In genomic region chr6:158571826-158572652, GRCh38 we compare ENCODE assay signal across 13 cellular contexts. TPM values are rescaled to one million over a fixed set of nuclear protein-coding genes. Genes with fewer than 3 reads are reported as not detected.
DNase-seq lines count a peak whose midpoint lies in the region; ATAC-seq and TF ChIP-seq lines count a peak whose summit lies in the region.
"Had no signal": no experiment of that assay in that cellular context is flagged by ENCODE, and none has a peak within 500 bp of the region (broad histone marks: within the 10 kb centered on the region; RNA-seq: fewer than 3 reads in every experiment).

No MANE protein-coding gene starts in this region.

- H3K27me3 ChIP-seq in colonic mucosa = no peaks in the 10 kb centered on the region
- H3K27me3 ChIP-seq in liver (ENCODE audit: control insufficient read depth in 4 of 4, insufficient read depth in 4 of 4, low read length in 3 of 4) = no peaks in the 10 kb centered on the region
- H3K27me3 ChIP-seq in upper lobe of left lung = no peaks in the 10 kb centered on the region
- H3K27me3 ChIP-seq: tibial nerve had no signal

- H3K27me3 Mint-ChIP-seq in activated naive CD4-positive, alpha-beta T cell treated with anti-CD3 and anti-CD28 coated beads, Interleukin-2, amount 50 U/mL, for 24 hours = no peaks in the 10 kb centered on the region
- H3K27me3 Mint-ChIP-seq in nephron progenitor cell (ENCODE audit: low read depth, poor library complexity) = peaks cover 5% of the 10 kb centered on the region
- H3K27me3 Mint-ChIP-seq: activated CD4-positive, alpha-beta T cell treated with anti-CD3 and anti-CD28 coated beads, Interleukin-2, amount 10 ng/mL, durations not matched to agents 24 days and 14 days had no signal

- no peak overlapping the region for H3K4me3 Mint-ChIP-seq in activated naive CD4-positive, alpha-beta T cell treated with anti-CD3 and anti-CD28 coated beads, Interleukin-2, amount 50 U/mL, for 24 hours
- H3K4me3 Mint-ChIP-seq in nephron progenitor cell = no peak overlapping the region
- H3K4me3 Mint-ChIP-seq: activated CD4-positive, alpha-beta T cell treated with anti-CD3 and anti-CD28 coated beads, Interleukin-2, amount 10 ng/mL, durations not matched to agents 24 days and 14 days had no signal

- intact Hi-C loops in colonic mucosa (cut with DNase I) = no loop called here

- H3K9me3 ChIP-seq in colonic mucosa = no peaks in the 10 kb centered on the region
- H3K9me3 ChIP-seq in liver (ENCODE audit: control insufficient read depth in 4 of 4, low read length in 3 of 4) = no peaks in the 10 kb centered on the region
- no peaks in the 10 kb centered on the region for H3K9me3 ChIP-seq in upper lobe of left lung
- H3K9me3 ChIP-seq: tibial nerve had no signal

- TF ChIP-seq EP300 in upper lobe of left lung (IDR thresholded peaks at IDR 0.05) = no peak

- peak overlapping the region; percentile 77 for H3K27ac ChIP-seq in colonic mucosa
- H3K27ac ChIP-seq in liver (ENCODE audit: low read depth in 1 of 2, low read length in 2 of 2) = no peak overlapping the region
- H3K27ac ChIP-seq in upper lobe of left lung = peak overlapping the region in 3 of 4 donors; percentile 1 to 54 (median 35)
- H3K27ac ChIP-seq: SK-N-MC had no signal

- peaks cover 5% of the 10 kb centered on the region for H3K4me1 ChIP-seq in colonic mucosa
- H3K4me1 ChIP-seq in liver (ENCODE audit: control insufficient read depth in 4 of 4, insufficient read depth in 4 of 4, low read length in 3 of 4) = no peaks in the 10 kb centered on the region
- H3K4me1 ChIP-seq in upper lobe of left lung = peaks cover 0 to 40% (median 24%) of the 10 kb centered on the region in 4 donors
- H3K4me1 ChIP-seq: tibial nerve had no signal

- peak overlapping the region; percentile 23 for H3K27ac Mint-ChIP-seq in activated naive CD4-positive, alpha-beta T cell treated with anti-CD3 and anti-CD28 coated beads, Interleukin-2, amount 50 U/mL, for 24 hours
- H3K27ac Mint-ChIP-seq in nephron progenitor cell = no peak overlapping the region

- TF ChIP-seq POLR2A in upper lobe of left lung (IDR thresholded peaks at IDR 0.05) = no peak

- H3K36me3 Mint-ChIP-seq in activated naive CD4-positive, alpha-beta T cell treated with anti-CD3 and anti-CD28 coated beads, Interleukin-2, amount 50 U/mL, for 24 hours = peaks cover 17% of the 10 kb centered on the region
- H3K36me3 Mint-ChIP-seq in nephron progenitor cell (ENCODE audit: low read depth) = peaks cover 35% of the 10 kb centered on the region

- no peak for DNase-seq in activated naive CD4-positive, alpha-beta T cell treated with anti-CD3 and anti-CD28 coated beads, Interleukin-2, amount 50 U/mL, for 16 hours
- DNase-seq in colonic mucosa = peak; percentile 86
- peak; percentile 81 for DNase-seq in upper lobe of left lung
- no peak for DNase-seq in DMS 273 (lab: John Stamatoyannopoulos, UW; ENCODE audit: unreplicated experiment)
- DNase-seq in nephron progenitor cell = no peak
- DNase-seq: activated CD4-positive, alpha-beta T cell treated with anti-CD3 and anti-CD28 coated beads, Interleukin-2, amount 10 ng/mL, durations not matched to agents 24 days and 14 days; foreskin fibroblast; stimulated activated CD4-positive, alpha-beta T cell treated with anti-CD3 and anti-CD28 coated beads, Interleukin-4, amount 100 ng/mL, for 24 hours had no signal

- ATAC-seq in upper lobe of left lung (ENCODE audit: low FRiP score in 2 of 2) = peak; percentile 63 to 89
- no peak for ATAC-seq in HG03439 (IDR thresholded peaks at IDR 0.05; ENCODE audit: unreplicated experiment)

- H3K4me3 ChIP-seq in colonic mucosa (no peak overlapping the region), liver (ENCODE audit: low read depth in 1 of 3, low read length in 3 of 3) (no peak overlapping the region), upper lobe of left lung (no peak overlapping the region)
- H3K4me3 ChIP-seq: SK-N-MC, tibial nerve had no signal

- H3K4me1 Mint-ChIP-seq in activated naive CD4-positive, alpha-beta T cell treated with anti-CD3 and anti-CD28 coated beads, Interleukin-2, amount 50 U/mL, for 24 hours = peaks cover 70% of the 10 kb centered on the region
- H3K4me1 Mint-ChIP-seq in nephron progenitor cell = peaks cover 42% of the 10 kb centered on the region

- H3K9me3 Mint-ChIP-seq in activated naive CD4-positive, alpha-beta T cell treated with anti-CD3 and anti-CD28 coated beads, Interleukin-2, amount 50 U/mL, for 24 hours = no peaks in the 10 kb centered on the region
- H3K9me3 Mint-ChIP-seq in nephron progenitor cell = peaks cover 10% of the 10 kb centered on the region
- H3K9me3 Mint-ChIP-seq: activated CD4-positive, alpha-beta T cell treated with anti-CD3 and anti-CD28 coated beads, Interleukin-2, amount 10 ng/mL, durations not matched to agents 24 days and 14 days had no signal

- H3K9ac ChIP-seq in colonic mucosa (ENCODE audit: low read depth in 2 of 2, low read length in 2 of 2) (peak overlapping the region; percentile 48 to 74), liver (ENCODE audit: low read depth in 1 of 2, low read length in 2 of 2) (no peak overlapping the region)

- WGBS in liver = 79% methylated on average over 26 of the region's 26 CpGs
- 73 to 87% methylated on average over 12 to 16 of the region's 26 CpGs for WGBS in upper lobe of left lung, 2 donors

- TF ChIP-seq CTCF in colonic mucosa (IDR thresholded peaks at IDR 0.05) (no peak), liver (IDR thresholded peaks at IDR 0.05; ENCODE audit: low read depth, low read length, missing input control) (no peak), upper lobe of left lung (IDR thresholded peaks at IDR 0.05) (no peak), nephron progenitor cell (IDR thresholded peaks at IDR 0.05) (no peak)

- H3K36me3 ChIP-seq in colonic mucosa (no peaks in the 10 kb centered on the region), liver (ENCODE audit: control insufficient read depth in 4 of 4, insufficient read depth in 3 of 4, low read depth in 1 of 4, low read length in 3 of 4) (peaks cover 0 to 3% (median 0%) of the 10 kb centered on the region in 4 donors), upper lobe of left lung (peaks cover 0 to 8% (median 0%) of the 10 kb centered on the region in 4 donors)

- TF ChIP-seq RAD21 in liver (IDR thresholded peaks at IDR 0.05) = no peak

TF ChIP-seq in liver, 16 proteins besides CTCF, POLR2A, EP300 and RAD21:
- TF ChIP-seq SP1 (IDR thresholded peaks at IDR 0.05) = peak; percentile 20
- no peak for TF ChIP-seq HNF4A (conservative IDR thresholded peaks at IDR 0.05)
TF ChIP-seq in liver: peak in this region for 1.

RNA-seq across cellular contexts. Expression of gene TMEM181, which starts 12.1 kb away (rescaled TPM):
- 10 to 100 TPM; 33.2 to 57.4 TPM for total RNA-seq in colonic mucosa
- total RNA-seq in liver = 10 to 100 TPM; 15.5 to 15.6 TPM
- polyA plus RNA-seq in liver = 1 to 10 TPM; 6.4 to 9.7 TPM
- total RNA-seq in upper lobe of left lung = 10 to 100 TPM; 11.5 to 27.6 (median 18.9) TPM

Comparison
In these comparisons a context has a peak if more than half of its experiments do, and no peak if none do; other contexts are left out.
1. DNase-seq: peak in colonic mucosa (single experiment) and upper lobe of left lung (2 of 2); none in activated naive CD4-positive, alpha-beta T cell treated with anti-CD3 and anti-CD28 coated beads, Interleukin-2, amount 50 U/mL, for 16 hours (single experiment), DMS 273 (single experiment) and nephron progenitor cell (single experiment).
2. H3K27ac ChIP-seq: peak in colonic mucosa (single experiment) and upper lobe of left lung (3 of 4); none in liver (0 of 2).
3. H3K9ac ChIP-seq: peak in colonic mucosa (2 of 2); none in liver (0 of 2).